In the genomic region with DNA sequence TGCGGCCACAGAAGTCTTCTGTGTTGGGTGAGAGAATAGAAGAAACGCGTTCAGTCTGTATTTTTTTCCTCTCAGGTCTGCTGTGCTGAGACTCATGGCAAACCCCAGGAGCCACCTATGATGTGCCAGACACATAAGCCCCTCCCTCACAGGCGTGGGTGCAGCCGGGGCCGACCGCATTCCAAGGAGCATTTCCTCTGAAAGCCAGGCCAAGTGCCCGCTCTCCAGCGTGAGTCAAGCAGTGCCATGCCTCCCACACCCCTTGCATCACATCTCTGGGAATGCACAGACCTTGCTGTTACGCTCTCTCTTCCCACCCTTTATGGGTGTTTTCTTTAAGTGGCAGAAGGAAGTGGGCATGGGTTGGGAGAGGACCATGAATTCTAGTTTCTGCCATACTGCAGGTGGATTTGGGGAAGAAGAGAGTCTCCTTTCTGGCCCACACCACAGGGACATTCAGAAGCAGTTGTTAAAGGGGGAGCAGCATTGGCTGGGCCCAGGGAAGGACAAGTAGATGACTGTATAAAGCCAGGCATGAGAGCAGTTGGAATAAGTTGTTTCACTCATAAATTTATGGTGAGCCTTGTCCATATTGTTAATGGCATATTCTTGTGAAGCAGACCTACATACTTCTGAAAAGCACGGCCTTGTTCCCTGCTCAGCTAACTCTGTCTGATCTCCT, we compare ENCODE assay signal across 13 cellular contexts. TPM values are rescaled to one million over a fixed set of nuclear protein-coding genes. Genes with fewer than 3 reads are reported as not detected.
A peak's percentile ranks its signal among the peaks of the same experiment; 100 is the strongest.
DNase-seq lines count a peak whose midpoint lies in the region; ATAC-seq, FAIRE-seq and TF ChIP-seq lines count a peak whose summit lies in the region.
"Had no signal": no experiment of that assay in that cellular context is flagged by ENCODE, and none has a peak within 500 bp of the region (broad histone marks: within the 10 kb centered on the region; RNA-seq: fewer than 3 reads in every experiment).

No MANE protein-coding gene starts in this region.

- DNase-seq in A172 (ENCODE audit: low spot score) (peak; percentile 97), HTR-8/SVneo (ENCODE audit: insufficient read length, low spot score) (peak; percentile 95), astrocyte of the hippocampus (ENCODE audit: low read depth, low spot score) (peak; percentile 95), left lung (peak; percentile 84 to 92), NCI-H1694 treated with DMSO at 0.1 percent for 48 hours (lab: John Stamatoyannopoulos, UW) (no peak), NCI-H2227 (lab: John Stamatoyannopoulos, UW; ENCODE audit: unreplicated experiment) (no peak)
- DNase-seq in stimulated activated naive B cell treated with anti-CD40 and anti-IgM and Interleukin-4, amounts not matched to agents 10 μg/mL and 1 μg/mL and 100 μg/mL, for 72 hours, result no peak
- DNase-seq: sigmoid colon; stimulated activated naive CD8-positive, alpha-beta T cell treated with anti-CD3 and anti-CD28 coated beads, Interleukin-15, amount 100 ng/mL, for 72 hours had no signal

- H3K9me3 Mint-ChIP-seq in stimulated activated naive B cell treated with anti-CD40 and anti-IgM and Interleukin-4, amounts not matched to agents 10 μg/mL and 1 μg/mL and 100 μg/mL, for 72 hours, result no peaks in the 10 kb centered on the region
- H3K9me3 Mint-ChIP-seq: stimulated activated naive CD8-positive, alpha-beta T cell treated with anti-CD3 and anti-CD28 coated beads, Interleukin-15, amount 100 ng/mL, for 72 hours had no signal

- peaks cover 20 to 22% of the 10 kb centered on the region in 2 donors for H3K27me3 Mint-ChIP-seq in stimulated activated naive B cell treated with anti-CD40 and anti-IgM and Interleukin-4, amounts not matched to agents 10 μg/mL and 1 μg/mL and 100 μg/mL, for 72 hours

- H3K36me3 Mint-ChIP-seq in stimulated activated naive B cell treated with anti-CD40 and anti-IgM and Interleukin-4, amounts not matched to agents 10 μg/mL and 1 μg/mL and 100 μg/mL, for 72 hours, result peaks cover 0 to 2% of the 10 kb centered on the region in 2 donors

- H3K4me1 ChIP-seq in left lung, result no peaks in the 10 kb centered on the region

- intact Hi-C loops in left lung (cut with DNase I), result no loop called here

- peak overlapping the region; percentile 28 to 53 for H3K27ac ChIP-seq in left lung
- H3K27ac ChIP-seq: cardiac muscle cell, sigmoid colon had no signal

- no peak overlapping the region for H3K4me3 ChIP-seq in left lung
- H3K4me3 ChIP-seq: cardiac muscle cell, sigmoid colon had no signal

- H3K4me1 Mint-ChIP-seq in stimulated activated naive B cell treated with anti-CD40 and anti-IgM and Interleukin-4, amounts not matched to agents 10 μg/mL and 1 μg/mL and 100 μg/mL, for 72 hours, result no peaks in the 10 kb centered on the region
- H3K4me1 Mint-ChIP-seq: B cell; stimulated activated naive CD8-positive, alpha-beta T cell treated with anti-CD3 and anti-CD28 coated beads, Interleukin-15, amount 100 ng/mL, for 72 hours had no signal

- no peaks in the 10 kb centered on the region for H3K36me3 ChIP-seq in left lung
- H3K36me3 ChIP-seq: cardiac muscle cell, sigmoid colon had no signal

- no peaks in the 10 kb centered on the region for H3K27me3 ChIP-seq in left lung
- H3K27me3 ChIP-seq: cardiac muscle cell, sigmoid colon had no signal

- FAIRE-seq in HTR-8/SVneo (lab: Jason Lieb, UNC), result peak; percentile 98
- FAIRE-seq: GM18507 had no signal

- H3K4me3 Mint-ChIP-seq in stimulated activated naive B cell treated with anti-CD40 and anti-IgM and Interleukin-4, amounts not matched to agents 10 μg/mL and 1 μg/mL and 100 μg/mL, for 72 hours, result no peak overlapping the region
- H3K4me3 Mint-ChIP-seq: B cell; stimulated activated naive CD8-positive, alpha-beta T cell treated with anti-CD3 and anti-CD28 coated beads, Interleukin-15, amount 100 ng/mL, for 72 hours had no signal

- TF ChIP-seq CTCF in left lung (IDR thresholded peaks at IDR 0.05), result no peak

- H3K9me3 ChIP-seq in left lung, result no peaks in the 10 kb centered on the region
- H3K9me3 ChIP-seq: sigmoid colon had no signal

- ATAC-seq in left lung, result peak; percentile 99
- ATAC-seq in GM19452 (IDR thresholded peaks at IDR 0.05; ENCODE audit: unreplicated experiment), result no peak
- no peak for ATAC-seq in stimulated activated naive B cell treated with anti-CD40 and anti-IgM and Interleukin-4, amounts not matched to agents 10 μg/mL and 1 μg/mL and 100 μg/mL, for 72 hours (replicated peaks)
- ATAC-seq: stimulated activated naive CD8-positive, alpha-beta T cell treated with anti-CD3 and anti-CD28 coated beads, Interleukin-15, amount 100 ng/mL, for 72 hours had no signal

- no peak overlapping the region for H3K27ac Mint-ChIP-seq in stimulated activated naive B cell treated with anti-CD40 and anti-IgM and Interleukin-4, amounts not matched to agents 10 μg/mL and 1 μg/mL and 100 μg/mL, for 72 hours
- H3K27ac Mint-ChIP-seq: B cell; stimulated activated naive CD8-positive, alpha-beta T cell treated with anti-CD3 and anti-CD28 coated beads, Interleukin-15, amount 100 ng/mL, for 72 hours had no signal

RNA-seq across cellular contexts. Expression of a gene that starts 37.1 kb away (rescaled TPM):
- 5.2 TPM in 2 replicates for total RNA-seq in A172 (2014; rRNA removed; shearing (Covaris generic))
- total RNA-seq in left lung, result under 1 TPM; 0.73 to 0.97 TPM
- total RNA-seq: B cell, cardiac muscle cell had no signal

Comparison
In these comparisons a context has a peak if more than half of its experiments do, and no peak if none do; other contexts are left out.
1. DNase-seq: peak in A172 (single experiment), HTR-8/SVneo (single experiment), astrocyte of the hippocampus (single experiment) and left lung (2 of 2); none in NCI-H1694 treated with DMSO at 0.1 percent for 48 hours (single experiment), stimulated activated naive B cell treated with anti-CD40 and anti-IgM and Interleukin-4, amounts not matched to agents 10 μg/mL and 1 μg/mL and 100 μg/mL, for 72 hours (single experiment) and NCI-H2227 (single experiment).